14 cellular contexts compared by ENCODE assay signal in the genomic region with DNA sequence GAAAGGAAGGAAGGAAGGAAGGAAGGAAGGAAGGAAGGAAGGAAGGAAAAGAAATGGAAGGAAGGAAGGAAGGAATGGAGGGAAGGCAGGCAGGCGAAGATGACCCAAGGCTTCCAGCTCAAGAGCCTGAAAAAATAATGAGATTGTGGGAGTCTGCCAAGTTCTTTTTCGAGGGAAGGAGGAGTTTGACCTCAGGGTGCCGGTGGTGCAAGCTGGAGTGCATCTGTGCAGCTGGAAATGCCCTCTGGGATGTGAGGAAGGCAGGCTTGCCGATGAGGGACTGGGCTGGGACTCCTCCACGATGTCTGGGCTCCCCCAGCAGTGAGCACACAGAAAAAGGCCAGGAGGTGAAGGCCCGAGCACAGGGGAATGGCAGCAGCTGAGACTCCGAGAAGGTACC.
DNase-seq lines count a peak whose midpoint lies in the region; ATAC-seq, FAIRE-seq and TF ChIP-seq lines count a peak whose summit lies in the region.
"Had no signal": no experiment of that assay in that cellular context is flagged by ENCODE, and none has a peak within 500 bp of the region (broad histone marks: within the 10 kb centered on the region; RNA-seq: fewer than 3 reads in every experiment).

No MANE protein-coding gene starts in this region.

- H3K27ac Mint-ChIP-seq in mesothelial cell of epicardium, result peak overlapping the region; percentile 39
- H3K27ac Mint-ChIP-seq: natural killer cell treated with Interleukin-12 subunit alpha and Interleukin-12 subunit beta and Interleukin-15 and Interleukin-18, amount 100 ng/mL, for 72 hours had no signal

- no TSS peak for BruUV-seq in HepG2 (replicated peaks; lab: Mats Ljungman, UMichigan)

- H3K27me3 ChIP-seq in liver (ENCODE audit: control insufficient read depth in 4 of 4, insufficient read depth in 4 of 4, low read length in 3 of 4) (no peaks in the 10 kb centered on the region), HepG2 (ENCODE audit: control insufficient read depth in 1 of 2, insufficient read depth in 2 of 2, low read length in 2 of 2) (peaks cover 0 to 10% of the 10 kb centered on the region in 2 experiments; a peak in 3 of 5 replicates), uterus (no peaks in the 10 kb centered on the region)

- H4K20me1 ChIP-seq in HepG2 (ENCODE audit: insufficient read depth, low read length), result no peaks in the 10 kb centered on the region

- no peak for TF ChIP-seq POLR2A in HepG2 (IDR thresholded peaks at IDR 0.05; ENCODE audit: insufficient read depth in 1 of 2, low read depth in 2 of 2, low read length in 2 of 2)
- TF ChIP-seq POLR2A in uterus (IDR thresholded peaks at IDR 0.05), result no peak

- CTCF ChIA-PET in HepG2 (lab: Yijun Ruan, JAX; ENCODE audit: low intra/inter-chr PET ratio, low total read pairs), result no interaction called here

- FAIRE-seq in HepG2 (lab: Jason Lieb, UNC), result no peak

- H2AFZ ChIP-seq in HepG2 (ENCODE audit: low read length), result no peak overlapping the region

- H3K9me3 ChIP-seq in liver (ENCODE audit: control insufficient read depth in 4 of 4, low read length in 3 of 4) (no peaks in the 10 kb centered on the region), HepG2 (ENCODE audit: low read length) (no peaks in the 10 kb centered on the region), uterus (no peaks in the 10 kb centered on the region)

- no peak for DNase-seq in HepG2 (ENCODE audit: low spot score)
- DNase-seq in fibroblast of pulmonary artery (ENCODE audit: low read depth), result peak; percentile 62
- no peak for DNase-seq in mesothelial cell of epicardium (ENCODE audit: low spot score in 2 of 2, unreplicated experiment in 2 of 2)
- peak; percentile 41 to 51 for DNase-seq in uterus
- no peak for DNase-seq in SIG-M5 (lab: John Stamatoyannopoulos, UW)
- DNase-seq in stimulated activated CD4-positive, alpha-beta T cell treated with anti-CD3 and anti-CD28 coated beads, Interleukin-2, amount 100 ng/mL, for 48 hours, result no peak
- DNase-seq: activated CD8-positive, alpha-beta memory T cell treated with anti-CD3 and anti-CD28 coated beads for 24 hours; kidney glomerular epithelial cell; NCI-H1048; NCI-H345; stimulated activated naive CD4-positive, alpha-beta T cell treated with Interleukin-2 at 50 U/mL for 16 hours had no signal

- peaks cover 54% of the 10 kb centered on the region for H3K4me1 Mint-ChIP-seq in mesothelial cell of epicardium

- no peak overlapping the region for H3K4me3 Mint-ChIP-seq in mesothelial cell of epicardium
- H3K4me3 Mint-ChIP-seq: natural killer cell treated with Interleukin-12 subunit alpha and Interleukin-12 subunit beta and Interleukin-15 and Interleukin-18, amount 100 ng/mL, for 72 hours had no signal

- no peaks in the 10 kb centered on the region for H3K27me3 Mint-ChIP-seq in mesothelial cell of epicardium (ENCODE audit: low read depth)

- H3K27ac ChIP-seq in liver (ENCODE audit: low read depth in 1 of 2, low read length in 2 of 2) (no peak overlapping the region), HepG2 (ENCODE audit: extremely low read length, insufficient read depth, low read length) (no peak overlapping the region), uterus (no peak overlapping the region)

- H3K9ac ChIP-seq in liver (ENCODE audit: low read depth in 1 of 2, low read length in 2 of 2) (no peak overlapping the region), HepG2 (ENCODE audit: insufficient read depth, low read depth, low read length) (no peak overlapping the region)

- no peaks in the 10 kb centered on the region for H3K36me3 ChIP-seq in liver (ENCODE audit: control insufficient read depth in 4 of 4, insufficient read depth in 3 of 4, low read depth in 1 of 4, low read length in 3 of 4)
- H3K36me3 ChIP-seq in HepG2 (replicated peaks in 1 of 2; ENCODE audit: control insufficient read depth in 1 of 2, insufficient read depth in 2 of 2, low read length in 2 of 2), result no peaks in the 10 kb centered on the region
- no peaks in the 10 kb centered on the region for H3K36me3 ChIP-seq in uterus

- TF ChIP-seq RAD21 in liver (IDR thresholded peaks at IDR 0.05) (peak in 1 of 2 donors; percentile 48), HepG2 (CRISPR knock-in tag; IDR thresholded peaks at IDR 0.05) (no peak)

- in situ Hi-C loops in HepG2 (cut with HindIII; ENCODE audit: extremely low pct_ligation_motif_present, low pct_unique_long_range_greater_than_20kb), result no loop called here

- no peak for TF ChIP-seq EP300 in HepG2 (IDR thresholded peaks at IDR 0.05; ENCODE audit: low read depth in 2 of 2, low read length in 2 of 2)
- TF ChIP-seq EP300 in HepG2 (CRISPR knock-in tag; IDR thresholded peaks at IDR 0.05; ENCODE audit: borderline replicate concordance), result no peak

- no peak overlapping the region for H3K4me2 ChIP-seq in HepG2 (ENCODE audit: low read depth, low read length)

- TF ChIP-seq CTCF in liver (IDR thresholded peaks at IDR 0.05; ENCODE audit: low read depth, low read length, missing input control), result no peak
- TF ChIP-seq CTCF in HepG2 (CRISPR knock-in tag; IDR thresholded peaks at IDR 0.05), result no peak
- TF ChIP-seq CTCF in fibroblast of pulmonary artery (IDR thresholded peaks at IDR 0.05; ENCODE audit: low read length, missing control alignments), result no peak
- no peak for TF ChIP-seq CTCF in mesothelial cell of epicardium (IDR thresholded peaks at IDR 0.05; ENCODE audit: unreplicated experiment)
- no peak for TF ChIP-seq CTCF in uterus (IDR thresholded peaks at IDR 0.05)

- H3K4me1 ChIP-seq in liver (ENCODE audit: control insufficient read depth in 4 of 4, insufficient read depth in 4 of 4, low read length in 3 of 4) (peaks cover 0 to 7% (median under 1%) of the 10 kb centered on the region in 4 donors), HepG2 (ENCODE audit: insufficient read depth, low read length) (peaks cover 12% of the 10 kb centered on the region), uterus (no peaks in the 10 kb centered on the region)

- no peaks in the 10 kb centered on the region for H3K79me2 ChIP-seq in HepG2 (ENCODE audit: insufficient read depth, low read length)

- intact Hi-C loops in HepG2 (cut with micrococcal nuclease; ENCODE audit: unreplicated experiment) (loop anchor here (5.0 kb wide), 1 partner anchor 55 kb away; no protein-coding TSS in a partner anchor), uterus (cut with DNase I; ENCODE audit: low total_unique reads) (no loop called here)

- POLR2A ChIA-PET in HepG2 (lab: Yijun Ruan, JAX), result no interaction called here

- 41% methylated on average over 7 of the region's 7 CpGs for WGBS in liver
- WGBS in HepG2 (ENCODE audit: low lambda C conversion rate), result 7% methylated on average over 7 of the region's 7 CpGs

- H3K4me3 ChIP-seq in liver (ENCODE audit: low read depth in 1 of 3, low read length in 3 of 3) (no peak overlapping the region), HepG2 (replicated peaks in 1 of 3; ENCODE audit: insufficient read depth in 1 of 3, low read depth in 2 of 3, low read length in 3 of 3) (no peak overlapping the region), fibroblast of pulmonary artery (replicated peaks; ENCODE audit: low read depth, low read length) (no peak overlapping the region), uterus (no peak overlapping the region)

- H3K36me3 Mint-ChIP-seq in mesothelial cell of epicardium, result no peaks in the 10 kb centered on the region
- H3K36me3 Mint-ChIP-seq: natural killer cell treated with Interleukin-12 subunit alpha and Interleukin-12 subunit beta and Interleukin-15 and Interleukin-18, amount 100 ng/mL, for 72 hours had no signal

- ATAC-seq in HepG2 (no peak), GM21360 (IDR thresholded peaks at IDR 0.05; ENCODE audit: unreplicated experiment) (no peak)

- no peaks in the 10 kb centered on the region for H3K9me3 Mint-ChIP-seq in mesothelial cell of epicardium
- H3K9me3 Mint-ChIP-seq: natural killer cell treated with Interleukin-12 subunit alpha and Interleukin-12 subunit beta and Interleukin-15 and Interleukin-18, amount 100 ng/mL, for 72 hours had no signal

TF ChIP-seq in liver, 16 proteins besides CTCF, POLR2A, EP300 and RAD21 (continues in another document):
- peak; percentile 7 to 40 for TF ChIP-seq HNF4A (conservative IDR thresholded peaks at IDR 0.05)
- TF ChIP-seq HNF4G (IDR thresholded peaks at IDR 0.05), result no peak
- no peak for TF ChIP-seq FOXA1 (IDR thresholded peaks at IDR 0.05)
- TF ChIP-seq, protein P1, sequence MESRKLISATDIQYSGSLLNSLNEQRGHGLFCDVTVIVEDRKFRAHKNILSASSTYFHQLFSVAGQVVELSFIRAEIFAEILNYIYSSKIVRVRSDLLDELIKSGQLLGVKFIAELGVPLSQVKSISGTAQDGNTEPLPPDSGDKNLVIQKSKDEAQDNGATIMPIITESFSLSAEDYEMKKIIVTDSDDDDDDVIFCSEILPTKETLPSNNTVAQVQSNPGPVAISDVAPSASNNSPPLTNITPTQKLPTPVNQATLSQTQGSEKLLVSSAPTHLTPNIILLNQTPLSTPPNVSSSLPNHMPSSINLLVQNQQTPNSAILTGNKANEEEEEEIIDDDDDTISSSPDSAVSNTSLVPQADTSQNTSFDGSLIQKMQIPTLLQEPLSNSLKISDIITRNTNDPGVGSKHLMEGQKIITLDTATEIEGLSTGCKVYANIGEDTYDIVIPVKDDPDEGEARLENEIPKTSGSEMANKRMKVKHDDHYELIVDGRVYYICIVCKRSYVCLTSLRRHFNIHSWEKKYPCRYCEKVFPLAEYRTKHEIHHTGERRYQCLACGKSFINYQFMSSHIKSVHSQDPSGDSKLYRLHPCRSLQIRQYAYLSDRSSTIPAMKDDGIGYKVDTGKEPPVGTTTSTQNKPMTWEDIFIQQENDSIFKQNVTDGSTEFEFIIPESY (IDR thresholded peaks at IDR 0.05), result no peak

TF ChIP-seq in HepG2, 621 proteins besides CTCF, POLR2A, EP300 and RAD21:
- TF ChIP-seq ZNF530 (CRISPR knock-in tag; IDR thresholded peaks at IDR 0.05; ENCODE audit: low read depth), result no peak
TF ChIP-seq in HepG2: peak in this region for 0.

Comparison
In these comparisons a context has a peak if more than half of its experiments do, and no peak if none do; other contexts are left out.
1. DNase-seq: peak in fibroblast of pulmonary artery (single experiment) and uterus (2 of 2); none in HepG2 (single experiment), mesothelial cell of epicardium (0 of 2), SIG-M5 (single experiment) and stimulated activated CD4-positive, alpha-beta T cell treated with anti-CD3 and anti-CD28 coated beads, Interleukin-2, amount 100 ng/mL, for 48 hours (0 of 2).